In genomic region chr20:38434770-38435554, GRCh38 we compare ENCODE assay signal across 8 cellular contexts. TPM values are rescaled to one million over a fixed set of nuclear protein-coding genes. Genes with fewer than 3 reads are reported as not detected.
DNase-seq lines count a peak whose midpoint lies in the region; ATAC-seq and TF ChIP-seq lines count a peak whose summit lies in the region.

Gene SNHG17 (minus strand): TSS chr20:38435328.

- no peaks in the 10 kb centered on the region for H3K9me3 ChIP-seq in NT2/D1 (ENCODE audit: insufficient read depth, low read length)
- no peaks in the 10 kb centered on the region for H3K9me3 ChIP-seq in endodermal cell (ENCODE audit: control insufficient read depth, low read length)
- H3K9me3 ChIP-seq in mesodermal cell (ENCODE audit: control insufficient read depth, low read length): no peaks in the 10 kb centered on the region

- 0 to 1% methylated on average over 41 to 65 of the region's 65 CpGs for WGBS in endodermal cell (ENCODE audit: insufficient coverage in 1 of 2, insufficient read length in 1 of 2), 2 experiments
- WGBS in mesodermal cell (ENCODE audit: insufficient coverage in 2 of 2), 2 experiments: 1% methylated on average over 63 of the region's 65 CpGs

- H3K4me1 Mint-ChIP-seq in endodermal cell: peaks cover 20% of the 10 kb centered on the region

- H3K4me1 ChIP-seq in NT2/D1 (ENCODE audit: insufficient read depth, insufficient read length): peaks cover 16% of the 10 kb centered on the region
- H3K4me1 ChIP-seq in endodermal cell (ENCODE audit: control insufficient read depth, insufficient read depth, low read length): no peaks in the 10 kb centered on the region
- H3K4me1 ChIP-seq in mesodermal cell (ENCODE audit: control insufficient read depth, insufficient read depth, low read length, poor library complexity, severe bottlenecking): peaks cover 12% of the 10 kb centered on the region

- H3K27me3 ChIP-seq in NT2/D1 (ENCODE audit: insufficient read depth, insufficient read length) (no peaks in the 10 kb centered on the region), endodermal cell (ENCODE audit: control insufficient read depth, insufficient read depth, low read length, poor library complexity, severe bottlenecking) (no peaks in the 10 kb centered on the region)

- H3K36me3 ChIP-seq in NT2/D1 (ENCODE audit: insufficient read depth, insufficient read length, low read length) (peaks cover 50% of the 10 kb centered on the region), endodermal cell (ENCODE audit: control insufficient read depth, insufficient read depth, low read length) (peaks cover 38% of the 10 kb centered on the region), mesodermal cell (ENCODE audit: control insufficient read depth, insufficient read depth, low read length) (peaks cover 44% of the 10 kb centered on the region)

- H3K27me3 Mint-ChIP-seq in endodermal cell (ENCODE audit: insufficient read depth): peaks cover 4% of the 10 kb centered on the region

- no peaks in the 10 kb centered on the region for H3K9me3 Mint-ChIP-seq in endodermal cell

- peak within 1 kb of the TSS; percentile 91 for H3K27ac ChIP-seq in endodermal cell (ENCODE audit: low read depth, low read length)
- peak within 1 kb of the TSS; percentile 88 for H3K27ac ChIP-seq in mesodermal cell (ENCODE audit: low read depth, low read length, severe bottlenecking)

- H3K36me3 Mint-ChIP-seq in endodermal cell (ENCODE audit: low read depth): peaks cover 44% of the 10 kb centered on the region

- H3K4me3 ChIP-seq in NT2/D1 (ENCODE audit: insufficient read length, low read depth): peak within 1 kb of the TSS; percentile 99
- peak within 1 kb of the TSS; percentile 94 for H3K4me3 ChIP-seq in endodermal cell (ENCODE audit: low read length)
- H3K4me3 ChIP-seq in mesodermal cell (ENCODE audit: extremely low read depth, insufficient read depth, low read length, poor library complexity, severe bottlenecking): peak within 1 kb of the TSS; percentile 87

- H3K27ac Mint-ChIP-seq in endodermal cell: peak within 1 kb of the TSS; percentile 97

- H3K9ac ChIP-seq in NT2/D1 (ENCODE audit: insufficient read length, low read depth) (peak within 1 kb of the TSS; percentile 97), endodermal cell (ENCODE audit: extremely low read depth, low read length, poor library complexity, severe bottlenecking) (peak within 1 kb of the TSS; percentile 96)

- peak; percentile 99 for TF ChIP-seq CTCF in endodermal cell (conservative IDR thresholded peaks at IDR 0.05)

- ATAC-seq in GM19395 (IDR thresholded peaks at IDR 0.05; ENCODE audit: unreplicated experiment): peak; percentile 70

- peak within 1 kb of the TSS; percentile 97 for H3K4me3 Mint-ChIP-seq in endodermal cell

- peak in 13 of 14 donors; percentile 23 to 85 (median 74) for DNase-seq in C1 segment of cervical spinal cord (lab: John Stamatoyannopoulos, UW)
- peak in 75 of 76 experiments; percentile 21 to 91 (median 77) for DNase-seq in HUDEP-2 (lab: John Stamatoyannopoulos, UW; ENCODE audit: unreplicated experiment in 76 of 76)
- DNase-seq in NT2/D1 (ENCODE audit: low read depth, low spot score): peak; percentile 94
- DNase-seq in activated CD8-positive, alpha-beta memory T cell treated with anti-CD3 and anti-CD28 coated beads, Interleukin-2, amount 50 U/mL, for 1 hour (ENCODE audit: extremely low read depth): peak; percentile 82
- DNase-seq in endodermal cell: peak; percentile 95
- peak; percentile 88 for DNase-seq in stimulated activated CD8-positive, alpha-beta memory T cell treated with anti-CD3 and anti-CD28 coated beads, Interleukin-15, amount 100 ng/mL, for 24 hours (ENCODE audit: low read depth)

RNA-seq across cellular contexts. Expression of gene SNHG17, which starts in this region (rescaled TPM):
- total RNA-seq in endodermal cell: 10 to 100 TPM; 36.7 to 45.9 TPM
- 76.2 TPM for polyA plus RNA-seq in endodermal cell (2013, experiment 1 of 2)
- polyA plus RNA-seq in endodermal cell (2013, experiment 2 of 2): 60.8 TPM
- polyA plus RNA-seq in mesodermal cell (2013, experiment 1 of 2): 43.6 TPM
- 42.7 TPM for polyA plus RNA-seq in mesodermal cell (2013, experiment 2 of 2)

Comparison
In these comparisons a context has a peak if more than half of its experiments do, and no peak if none do; other contexts are left out.
1. Peak in every context shown above with its lines: DNase-seq, ATAC-seq, H3K4me3 ChIP-seq and H3K27ac ChIP-seq.